11 cellular contexts compared by ENCODE assay signal in genomic region chr20:50728981-50729874, GRCh38. TPM values are rescaled to one million over a fixed set of nuclear protein-coding genes. Genes with fewer than 3 reads are reported as not detected.
DNase-seq lines count a peak whose midpoint lies in the region; FAIRE-seq and TF ChIP-seq lines count a peak whose summit lies in the region.
"Had no signal": no experiment of that assay in that cellular context is flagged by ENCODE, and none has a peak within 500 bp of the region (broad histone marks: within the 10 kb centered on the region; RNA-seq: fewer than 3 reads in every experiment).

No MANE protein-coding gene starts in this region.

- no peak for TF ChIP-seq CTCF in Peyer's patch (IDR thresholded peaks at IDR 0.05)
- TF ChIP-seq CTCF in hepatocyte (IDR thresholded peaks at IDR 0.05; ENCODE audit: poor library complexity) = no peak
- TF ChIP-seq CTCF in prostate gland (IDR thresholded peaks at IDR 0.05) = no peak

- H3K36me3 ChIP-seq in Peyer's patch = no peaks in the 10 kb centered on the region
- no peaks in the 10 kb centered on the region for H3K36me3 ChIP-seq in hepatocyte (replicated peaks; ENCODE audit: insufficient read depth, low read depth)
- no peaks in the 10 kb centered on the region for H3K36me3 ChIP-seq in prostate gland

- in situ Hi-C loops in G401 (cut with HindIII; ENCODE audit: low sequenced_read_pairs) = no loop called here

- H3K9me3 ChIP-seq in Peyer's patch (peaks cover 0 to 4% (median 0%) of the 10 kb centered on the region in 4 donors), hepatocyte (ENCODE audit: low read depth) (no peaks in the 10 kb centered on the region), prostate gland (no peaks in the 10 kb centered on the region)

- peak overlapping the region in 3 of 4 donors; percentile 67 to 90 (median 88) for H3K27ac ChIP-seq in Peyer's patch
- H3K27ac ChIP-seq in hepatocyte = peak overlapping the region; percentile 96
- H3K27ac ChIP-seq in prostate gland = no peak overlapping the region

- H2AFZ ChIP-seq in hepatocyte = no peak overlapping the region

- no peaks in the 10 kb centered on the region for H3K27me3 ChIP-seq in Peyer's patch
- no peaks in the 10 kb centered on the region for H3K27me3 ChIP-seq in hepatocyte
- no peaks in the 10 kb centered on the region for H3K27me3 ChIP-seq in prostate gland (replicated peaks; ENCODE audit: insufficient read depth)

- intact Hi-C loops in prostate gland (cut with DNase I) = no loop called here

- no peak overlapping the region for H3K4me3 ChIP-seq in Peyer's patch
- no peak overlapping the region for H3K4me3 ChIP-seq in hepatocyte
- H3K4me3 ChIP-seq in prostate gland = no peak overlapping the region

- DNase-seq in ELR (ENCODE audit: low read depth) (peak; percentile 53), Peyer's patch (peak in 2 of 3 donors; percentile 82 to 86), hepatocyte (ENCODE audit: low spot score) (peak; percentile 61), prostate gland (ENCODE audit: low spot score) (peak; percentile 60), urothelium cell line (ENCODE audit: low spot score) (no peak), G401 (ENCODE audit: low spot score) (no peak), KG1 (lab: John Stamatoyannopoulos, UW) (no peak), COLO668 (lab: John Stamatoyannopoulos, UW; ENCODE audit: unreplicated experiment) (no peak)
- DNase-seq: activated CD4-positive, alpha-beta T cell treated with anti-CD3 and anti-CD28 coated beads for 1 hour; aorta had no signal

- peak overlapping the region; percentile 83 for H3K4me2 ChIP-seq in hepatocyte

- WGBS in hepatocyte (ENCODE audit: low lambda C conversion rate, missing lambda C conversion rate) = 65% methylated on average over 11 of the region's 11 CpGs
- 64% methylated on average over 11 of the region's 11 CpGs for WGBS in prostate gland

- H4K20me1 ChIP-seq in hepatocyte (ENCODE audit: insufficient read depth, poor library complexity, severe bottlenecking) = no peaks in the 10 kb centered on the region

- H3K4me1 ChIP-seq in Peyer's patch (peaks cover 0 to 29% (median 10%) of the 10 kb centered on the region in 4 donors), hepatocyte (ENCODE audit: insufficient read depth) (peaks cover 47% of the 10 kb centered on the region), prostate gland (replicated peaks) (peaks cover 3% of the 10 kb centered on the region)

- peaks cover 27% of the 10 kb centered on the region for H3K79me2 ChIP-seq in hepatocyte

- no peak for FAIRE-seq in urothelium cell line (lab: Jason Lieb, UNC)
- FAIRE-seq: G401.6 had no signal

- H3K9me2 ChIP-seq in hepatocyte (replicated peaks; ENCODE audit: insufficient read depth) = no peaks in the 10 kb centered on the region

- TF ChIP-seq POLR2A in Peyer's patch (IDR thresholded peaks at IDR 0.05) (peak; percentile 56 to 84), prostate gland (IDR thresholded peaks at IDR 0.05) (no peak)

RNA-seq across cellular contexts. Expression of gene PARD6B, which starts 2.2 kb away (rescaled TPM):
- total RNA-seq in Peyer's patch = 10 to 100 TPM in 3 of 4 donors, 1 to 10 TPM in 1; 6.6 to 27.0 (median 18.4) TPM
- total RNA-seq in hepatocyte = 38.5 and 41.0 TPM in 2 replicates
- 14.6 and 16.1 TPM in 2 replicates for polyA plus RNA-seq in hepatocyte
- 10 to 100 TPM in 1 of 2 donors, 1 to 10 TPM in 1; 8.3 to 14.4 TPM for total RNA-seq in prostate gland
- 30.0 and 43.3 TPM in 2 replicates for total RNA-seq in G401 (2014; rRNA removed; shearing (Covaris generic))

RNA-seq across cellular contexts. Expression of gene RIPOR3, which starts 37.9 kb away (rescaled TPM):
- 10 to 100 TPM in 3 of 4 donors, 1 to 10 TPM in 1; 8.2 to 51.2 (median 20.5) TPM for total RNA-seq in Peyer's patch
- total RNA-seq in hepatocyte = 4.3 and 5.6 TPM in 2 replicates
- 5.7 and 10.3 TPM in 2 replicates for polyA plus RNA-seq in hepatocyte
- total RNA-seq in prostate gland = 10 to 100 TPM in 1 of 2 donors, under 1 TPM in 1; 0.55 to 11.3 TPM
- total RNA-seq in G401 (2014; rRNA removed; shearing (Covaris generic)) = 6.9 and 7.4 TPM in 2 replicates

Comparison
In these comparisons a context has a peak if more than half of its experiments do, and no peak if none do; other contexts are left out.
1. DNase-seq: peak in ELR (single experiment), Peyer's patch (2 of 3), hepatocyte (single experiment) and prostate gland (single experiment); none in urothelium cell line (single experiment), G401 (single experiment), KG1 (single experiment) and COLO668 (single experiment).
2. H3K27ac ChIP-seq: peak in Peyer's patch (3 of 4) and hepatocyte (single experiment); none in prostate gland (0 of 2).